ENCODE assay signal across 26 cellular contexts in the genomic region with DNA sequence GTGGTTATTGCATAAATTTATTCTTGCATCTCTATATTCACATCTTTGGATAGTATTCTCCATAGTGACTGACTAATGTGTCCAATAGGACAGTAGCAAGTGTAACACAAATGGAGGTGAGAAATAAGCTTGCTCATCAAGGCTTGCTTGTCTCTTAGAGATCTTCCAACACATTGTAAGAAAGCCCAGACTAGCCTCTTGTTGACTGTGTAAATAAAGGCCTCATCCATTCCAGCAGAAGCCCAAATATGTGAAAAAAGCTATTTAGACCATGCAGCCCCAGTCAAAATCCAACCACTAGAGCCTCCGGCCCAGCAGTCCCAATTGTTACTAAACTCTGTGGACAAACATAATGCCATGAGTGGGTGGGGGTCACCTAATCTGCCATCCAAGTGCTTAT.
"Had no signal": no experiment of that assay in that cellular context is flagged by ENCODE, and none has a peak within 500 bp of the region (broad histone marks: within the 10 kb centered on the region; RNA-seq: fewer than 3 reads in every experiment).

No MANE protein-coding gene starts in this region.

- DNase-seq: activated CD4-positive, alpha-beta memory T cell treated with anti-CD3 and anti-CD28 coated beads, Interleukin-2, amount 10 ng/mL, durations not matched to agents 7 days and 5 days; activated CD4-positive, alpha-beta T cell treated with anti-CD3 and anti-CD28 coated beads for 1 hour; activated CD4-positive, alpha-beta T cell treated with anti-CD3 and anti-CD28 coated beads for 4 hours; activated CD4-positive, alpha-beta T cell treated with anti-CD3 and anti-CD28 coated beads, Interleukin-2, amount 10 ng/mL, durations not matched to agents 7 days and 5 days; activated CD4-positive, alpha-beta T cell treated with anti-CD3 and anti-CD28 coated beads, Interleukin-2, amount 50 U/mL, for 4 hours; activated CD8-positive, alpha-beta memory T cell treated with anti-CD3 and anti-CD28 coated beads, Interleukin-2, amount 50 U/mL, for 48 hours; activated gamma-delta T cell; activated naive CD4-positive, alpha-beta T cell; activated naive CD4-positive, alpha-beta T cell treated with anti-CD3 and anti-CD28 coated beads, Interleukin-2, amount 10 ng/mL, durations not matched to agents 7 days and 5 days; activated T-cell treated with anti-CD3 and anti-CD28 coated beads for 4 hours; activated T-cell treated with anti-CD3 and anti-CD28 coated beads, Interleukin-2, amount 50 U/mL, for 24 hours; activated T-cell treated with anti-CD3 and anti-CD28 coated beads, Interleukin-2, amount 50 U/mL, for 72 hours; amniotic stem cell; anterior cingulate cortex; caudate nucleus; dorsolateral prefrontal cortex; effector memory CD4-positive, alpha-beta T cell; endodermal cell; foreskin fibroblast; head of caudate nucleus; T-helper 2 cell had no signal

- H3K27me3 ChIP-seq: dorsolateral prefrontal cortex had no signal

- H3K4me3 ChIP-seq: coronary artery, dorsolateral prefrontal cortex had no signal

- H3K27ac Mint-ChIP-seq: activated CD4-positive, alpha-beta memory T cell treated with anti-CD3 and anti-CD28 coated beads, Interleukin-2, amount 10 ng/mL, durations not matched to agents 7 days and 5 days; activated CD4-positive, alpha-beta T cell treated with anti-CD3 and anti-CD28 coated beads, Interleukin-2, amount 10 ng/mL, durations not matched to agents 7 days and 5 days; activated naive CD4-positive, alpha-beta T cell treated with anti-CD3 and anti-CD28 coated beads, Interleukin-2, amount 10 ng/mL, durations not matched to agents 7 days and 5 days; activated naive CD4-positive, alpha-beta T cell treated with anti-CD3 and anti-CD28 coated beads, Interleukin-2, amount 50 U/mL, for 72 hours; activated T-cell treated with anti-CD3 and anti-CD28 coated beads, Interleukin-2, amount 50 U/mL, for 24 hours; activated T-cell treated with anti-CD3 and anti-CD28 coated beads, Interleukin-2, amount 50 U/mL, for 72 hours; dendritic cell treated with granulocyte-macrophage colony-stimulating factor and Interleukin-4, amounts not matched to agents 40 ng/mL and 50 ng/mL, for 4 days; endodermal cell; WTC11 had no signal

- H3K4me3 Mint-ChIP-seq: activated CD4-positive, alpha-beta memory T cell treated with anti-CD3 and anti-CD28 coated beads, Interleukin-2, amount 10 ng/mL, durations not matched to agents 7 days and 5 days; activated CD4-positive, alpha-beta T cell treated with anti-CD3 and anti-CD28 coated beads, Interleukin-2, amount 10 ng/mL, durations not matched to agents 7 days and 5 days; activated naive CD4-positive, alpha-beta T cell treated with anti-CD3 and anti-CD28 coated beads, Interleukin-2, amount 10 ng/mL, durations not matched to agents 7 days and 5 days; activated T-cell treated with anti-CD3 and anti-CD28 coated beads, Interleukin-2, amount 50 U/mL, for 24 hours; activated T-cell treated with anti-CD3 and anti-CD28 coated beads, Interleukin-2, amount 50 U/mL, for 72 hours; dendritic cell treated with granulocyte-macrophage colony-stimulating factor and Interleukin-4, amounts not matched to agents 40 ng/mL and 50 ng/mL, for 4 days; endodermal cell; WTC11 had no signal

- H3K27me3 Mint-ChIP-seq: activated CD4-positive, alpha-beta memory T cell treated with anti-CD3 and anti-CD28 coated beads, Interleukin-2, amount 10 ng/mL, durations not matched to agents 7 days and 5 days; activated CD4-positive, alpha-beta T cell treated with anti-CD3 and anti-CD28 coated beads, Interleukin-2, amount 10 ng/mL, durations not matched to agents 7 days and 5 days; activated naive CD4-positive, alpha-beta T cell treated with anti-CD3 and anti-CD28 coated beads, Interleukin-2, amount 10 ng/mL, durations not matched to agents 7 days and 5 days; activated T-cell treated with anti-CD3 and anti-CD28 coated beads, Interleukin-2, amount 50 U/mL, for 24 hours; dendritic cell treated with granulocyte-macrophage colony-stimulating factor and Interleukin-4, amounts not matched to agents 40 ng/mL and 50 ng/mL, for 4 days had no signal

- ATAC-seq: activated naive CD4-positive, alpha-beta T cell treated with anti-CD3 and anti-CD28 coated beads, Interleukin-2, amount 50 U/mL, for 72 hours; activated T-cell treated with anti-CD3 and anti-CD28 coated beads, Interleukin-2, amount 50 U/mL, for 72 hours; esophagus mucosa; WTC11 had no signal

- H3K27ac ChIP-seq: coronary artery, dorsolateral prefrontal cortex had no signal
